In genomic region chr21:46621457-46622182, GRCh38 we compare ENCODE assay signal across 10 cellular contexts. TPM values are rescaled to one million over a fixed set of nuclear protein-coding genes. Genes with fewer than 3 reads are reported as not detected.
DNase-seq lines count a peak whose midpoint lies in the region; TF ChIP-seq lines count a peak whose summit lies in the region.
"Had no signal": no experiment of that assay in that cellular context is flagged by ENCODE, and none has a peak within 500 bp of the region (broad histone marks: within the 10 kb centered on the region; RNA-seq: fewer than 3 reads in every experiment).

No MANE protein-coding gene starts in this region.

- no peak for TF ChIP-seq POLR2A in spleen (IDR thresholded peaks at IDR 0.05)

- no peak for DNase-seq in activated naive CD8-positive, alpha-beta T cell treated with anti-CD3 and anti-CD28 coated beads for 36 hours
- DNase-seq in islet precursor cell = peak; percentile 63
- no peak for DNase-seq in spleen
- no peak for DNase-seq in NCI-H1092 treated with DMSO at 0.1 percent for 48 hours (lab: John Stamatoyannopoulos, UW)
- DNase-seq in NCI-H2081 treated with DMSO at 0.1 percent for 48 hours (lab: John Stamatoyannopoulos, UW) = no peak
- no peak for DNase-seq in foreskin fibroblast
- DNase-seq: activated CD4-positive, CD25-positive, alpha-beta regulatory T cell; stimulated activated naive B cell treated with anti-CD40 and anti-IgM and Interleukin-4, amounts not matched to agents 10 μg/mL and 1 μg/mL and 100 μg/mL, for 72 hours had no signal

- H3K27me3 ChIP-seq in HUES64 (ENCODE audit: insufficient read depth, low read length) (no peaks in the 10 kb centered on the region), spleen (replicated peaks in 1 of 7) (no peaks in the 10 kb centered on the region)

- intact Hi-C loops in spleen (cut with DNase I; ENCODE audit: low total_unique reads) = no loop called here

- no peak overlapping the region for H3K9ac ChIP-seq in HUES64 (ENCODE audit: low read depth, low read length)

- H3K36me3 Mint-ChIP-seq in activated naive CD8-positive, alpha-beta T cell treated with anti-CD3 and anti-CD28 coated beads for 36 hours = peaks cover 19% of the 10 kb centered on the region

- peaks cover 17% of the 10 kb centered on the region for H3K9me3 Mint-ChIP-seq in activated naive CD8-positive, alpha-beta T cell treated with anti-CD3 and anti-CD28 coated beads for 36 hours

- peak overlapping the region; percentile 66 for H3K4me3 Mint-ChIP-seq in activated naive CD8-positive, alpha-beta T cell treated with anti-CD3 and anti-CD28 coated beads for 36 hours
- H3K4me3 Mint-ChIP-seq: stimulated activated naive B cell treated with anti-CD40 and anti-IgM and Interleukin-4, amounts not matched to agents 10 μg/mL and 1 μg/mL and 100 μg/mL, for 72 hours had no signal

- peaks cover 60% of the 10 kb centered on the region for H3K4me1 Mint-ChIP-seq in activated naive CD8-positive, alpha-beta T cell treated with anti-CD3 and anti-CD28 coated beads for 36 hours

- H3K4me1 ChIP-seq in HUES64 (ENCODE audit: insufficient read depth, low read length) (peaks cover 7% of the 10 kb centered on the region; the same call in 1 of the 2 replicates), spleen (peaks cover 0 to 37% (median 19%) of the 10 kb centered on the region in 6 donors)

- WGBS in HUES64 = 90% methylated on average over 9 of the region's 9 CpGs
- WGBS in spleen, 5 donors = 69 to 78% (median 69%) methylated on average over 9 of the region's 9 CpGs

- H3K9me3 ChIP-seq in HUES64 (ENCODE audit: insufficient read depth, low read depth, low read length) = peaks cover 7% of the 10 kb centered on the region
- peaks cover 0 to 19% (median 17%) of the 10 kb centered on the region in 8 donors for H3K9me3 ChIP-seq in spleen

- no peak overlapping the region for H3K4me3 ChIP-seq in HUES64 (ENCODE audit: low read length)
- H3K4me3 ChIP-seq in spleen = no peak overlapping the region
- no peak overlapping the region for H3K4me3 ChIP-seq in foreskin fibroblast (ENCODE audit: low read depth in 1 of 2, low read length in 2 of 2)

- H3K27ac ChIP-seq in HUES64 (ENCODE audit: low read depth, low read length) = peak overlapping the region; percentile 20
- H3K27ac ChIP-seq in spleen = peak overlapping the region in 7 of 8 donors; percentile 12 to 81 (median 71)

- no peak for TF ChIP-seq CTCF in spleen (IDR thresholded peaks at IDR 0.05 in 8 of 11, conservative IDR thresholded peaks at IDR 0.05 in 3 of 11)
- no peak for TF ChIP-seq CTCF in foreskin fibroblast (IDR thresholded peaks at IDR 0.05; ENCODE audit: low read depth, low read length)

- peak overlapping the region; percentile 96 for H3K27ac Mint-ChIP-seq in activated naive CD8-positive, alpha-beta T cell treated with anti-CD3 and anti-CD28 coated beads for 36 hours

- H3K27me3 Mint-ChIP-seq in activated naive CD8-positive, alpha-beta T cell treated with anti-CD3 and anti-CD28 coated beads for 36 hours = no peaks in the 10 kb centered on the region

- H3K36me3 ChIP-seq in HUES64 (ENCODE audit: insufficient read depth, low read length) = no peaks in the 10 kb centered on the region
- H3K36me3 ChIP-seq in spleen = no peaks in the 10 kb centered on the region

RNA-seq across cellular contexts. Expression of gene PRMT2, which starts 13.9 kb away (rescaled TPM):
- 48.1 TPM for polyA plus RNA-seq in HUES64 (2013, experiment 1 of 2)
- polyA plus RNA-seq in HUES64 (2013, experiment 2 of 2) = 51.5 TPM
- 10 to 100 TPM; 56.8 to 59.9 TPM for total RNA-seq in activated naive CD8-positive, alpha-beta T cell treated with anti-CD3 and anti-CD28 coated beads for 36 hours
- 100 to 1,000 TPM in 6 of 7 donors, 10 to 100 TPM in 1; 92.4 to 129 (median 115) TPM for total RNA-seq in spleen
- 10 to 100 TPM; 57.8 to 75.5 (median 58.1) TPM for polyA plus RNA-seq in spleen

RNA-seq across cellular contexts. Expression of gene S100B, which starts 16.7 kb away (rescaled TPM):
- 2.0 TPM for polyA plus RNA-seq in HUES64 (2013, experiment 1 of 2)
- polyA plus RNA-seq in HUES64 (2013, experiment 2 of 2) = 2.7 TPM
- 10 to 100 TPM in 1 of 2 experiments, 1 to 10 TPM in 1; 8.7 to 10.5 TPM for total RNA-seq in activated naive CD8-positive, alpha-beta T cell treated with anti-CD3 and anti-CD28 coated beads for 36 hours
- total RNA-seq in spleen = 10 to 100 TPM; 10.9 to 45.7 (median 21.8) TPM
- polyA plus RNA-seq in spleen = 10 to 100 TPM in 2 of 3 donors, 1 to 10 TPM in 1; 9.7 to 46.0 (median 14.2) TPM
- total RNA-seq: M059J had no signal
